1 cellular context compared by ENCODE assay signal in genomic region chr17:1715803-1716075, GRCh38.
TF ChIP-seq lines count a peak whose summit lies in the region.

No MANE protein-coding gene starts in this region.

TF ChIP-seq in liver, 16 proteins besides CTCF, POLR2A, EP300 and RAD21 (continued from another document):
- TF ChIP-seq ATF3 (IDR thresholded peaks at IDR 0.05) (no peak), FOXA1 (IDR thresholded peaks at IDR 0.05) (no peak), HNF4A (conservative IDR thresholded peaks at IDR 0.05) (no peak), NR2F2 (IDR thresholded peaks at IDR 0.05) (no peak), GABPA (IDR thresholded peaks at IDR 0.05 in 1 of 2, conservative IDR thresholded peaks at IDR 0.05 in 1 of 2) (no peak), HNF4G (IDR thresholded peaks at IDR 0.05) (no peak)
